1 cellular context compared by ENCODE assay signal in the genomic region with DNA sequence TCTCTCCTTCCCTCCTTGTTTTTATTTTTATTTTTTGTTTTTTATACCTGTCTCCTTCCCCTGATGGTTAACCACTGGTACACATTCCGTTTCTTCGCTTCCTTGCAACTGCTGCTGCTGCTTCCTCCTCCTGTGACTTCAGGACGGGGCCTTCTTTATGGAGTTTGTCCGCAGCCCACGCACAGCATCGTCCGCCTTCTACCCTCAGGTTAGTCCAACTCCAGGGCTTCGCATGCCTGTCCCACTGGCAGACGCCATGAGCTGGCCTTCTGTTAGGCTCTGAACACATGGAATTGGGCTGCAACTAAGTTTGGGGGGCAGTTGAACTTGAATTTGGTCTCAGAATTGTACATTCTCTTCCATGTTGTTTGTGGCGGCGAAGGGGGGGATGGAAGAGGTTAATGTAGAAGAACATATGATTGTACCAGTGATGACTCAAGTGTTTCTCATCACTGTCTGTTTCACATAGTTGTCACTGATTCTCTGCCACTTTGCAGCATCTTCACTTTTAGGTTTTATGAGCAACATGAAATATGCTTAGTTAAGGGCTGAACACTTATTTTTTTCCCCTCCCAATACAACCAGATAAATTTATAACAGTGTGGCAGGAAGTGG.
TF ChIP-seq lines count a peak whose summit lies in the region.

No MANE protein-coding gene starts in this region.

TF ChIP-seq in WTC11, 78 proteins besides CTCF, POLR2A, EP300 and RAD21 (continued from another document):
- TF ChIP-seq, protein P1, sequence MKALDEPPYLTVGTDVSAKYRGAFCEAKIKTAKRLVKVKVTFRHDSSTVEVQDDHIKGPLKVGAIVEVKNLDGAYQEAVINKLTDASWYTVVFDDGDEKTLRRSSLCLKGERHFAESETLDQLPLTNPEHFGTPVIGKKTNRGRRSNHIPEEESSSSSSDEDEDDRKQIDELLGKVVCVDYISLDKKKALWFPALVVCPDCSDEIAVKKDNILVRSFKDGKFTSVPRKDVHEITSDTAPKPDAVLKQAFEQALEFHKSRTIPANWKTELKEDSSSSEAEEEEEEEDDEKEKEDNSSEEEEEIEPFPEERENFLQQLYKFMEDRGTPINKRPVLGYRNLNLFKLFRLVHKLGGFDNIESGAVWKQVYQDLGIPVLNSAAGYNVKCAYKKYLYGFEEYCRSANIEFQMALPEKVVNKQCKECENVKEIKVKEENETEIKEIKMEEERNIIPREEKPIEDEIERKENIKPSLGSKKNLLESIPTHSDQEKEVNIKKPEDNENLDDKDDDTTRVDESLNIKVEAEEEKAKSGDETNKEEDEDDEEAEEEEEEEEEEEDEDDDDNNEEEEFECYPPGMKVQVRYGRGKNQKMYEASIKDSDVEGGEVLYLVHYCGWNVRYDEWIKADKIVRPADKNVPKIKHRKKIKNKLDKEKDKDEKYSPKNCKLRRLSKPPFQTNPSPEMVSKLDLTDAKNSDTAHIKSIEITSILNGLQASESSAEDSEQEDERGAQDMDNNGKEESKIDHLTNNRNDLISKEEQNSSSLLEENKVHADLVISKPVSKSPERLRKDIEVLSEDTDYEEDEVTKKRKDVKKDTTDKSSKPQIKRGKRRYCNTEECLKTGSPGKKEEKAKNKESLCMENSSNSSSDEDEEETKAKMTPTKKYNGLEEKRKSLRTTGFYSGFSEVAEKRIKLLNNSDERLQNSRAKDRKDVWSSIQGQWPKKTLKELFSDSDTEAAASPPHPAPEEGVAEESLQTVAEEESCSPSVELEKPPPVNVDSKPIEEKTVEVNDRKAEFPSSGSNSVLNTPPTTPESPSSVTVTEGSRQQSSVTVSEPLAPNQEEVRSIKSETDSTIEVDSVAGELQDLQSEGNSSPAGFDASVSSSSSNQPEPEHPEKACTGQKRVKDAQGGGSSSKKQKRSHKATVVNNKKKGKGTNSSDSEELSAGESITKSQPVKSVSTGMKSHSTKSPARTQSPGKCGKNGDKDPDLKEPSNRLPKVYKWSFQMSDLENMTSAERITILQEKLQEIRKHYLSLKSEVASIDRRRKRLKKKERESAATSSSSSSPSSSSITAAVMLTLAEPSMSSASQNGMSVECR (CRISPR knock-in tag; IDR thresholded peaks at IDR 0.05; ENCODE audit: borderline replicate concordance): no peak
- TF ChIP-seq, protein P2, sequence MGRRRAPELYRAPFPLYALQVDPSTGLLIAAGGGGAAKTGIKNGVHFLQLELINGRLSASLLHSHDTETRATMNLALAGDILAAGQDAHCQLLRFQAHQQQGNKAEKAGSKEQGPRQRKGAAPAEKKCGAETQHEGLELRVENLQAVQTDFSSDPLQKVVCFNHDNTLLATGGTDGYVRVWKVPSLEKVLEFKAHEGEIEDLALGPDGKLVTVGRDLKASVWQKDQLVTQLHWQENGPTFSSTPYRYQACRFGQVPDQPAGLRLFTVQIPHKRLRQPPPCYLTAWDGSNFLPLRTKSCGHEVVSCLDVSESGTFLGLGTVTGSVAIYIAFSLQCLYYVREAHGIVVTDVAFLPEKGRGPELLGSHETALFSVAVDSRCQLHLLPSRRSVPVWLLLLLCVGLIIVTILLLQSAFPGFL (CRISPR knock-in tag; IDR thresholded peaks at IDR 0.05; ENCODE audit: borderline replicate concordance): no peak
TF ChIP-seq in WTC11: peak in this region for 0.
